Comparison of ENCODE assay signal across 8 cellular contexts in genomic region chr11:75802913-75803820, GRCh38. TPM values are rescaled to one million over a fixed set of nuclear protein-coding genes. Genes with fewer than 3 reads are reported as not detected.
A peak's percentile ranks its signal among the peaks of the same experiment; 100 is the strongest.
DNase-seq lines count a peak whose midpoint lies in the region; ATAC-seq and TF ChIP-seq lines count a peak whose summit lies in the region.
"Had no signal": no experiment of that assay in that cellular context is flagged by ENCODE, and none has a peak within 500 bp of the region (broad histone marks: within the 10 kb centered on the region; RNA-seq: fewer than 3 reads in every experiment).

No MANE protein-coding gene starts in this region.

- H3K27ac ChIP-seq in colonic mucosa (no peak overlapping the region), liver (ENCODE audit: low read depth in 1 of 2, low read length in 2 of 2) (no peak overlapping the region)

- no peak overlapping the region for H3K9ac ChIP-seq in colonic mucosa (ENCODE audit: low read depth in 2 of 2, low read length in 2 of 2)
- no peak overlapping the region for H3K9ac ChIP-seq in liver (ENCODE audit: low read depth in 1 of 2, low read length in 2 of 2)

- H3K9me3 ChIP-seq in colonic mucosa (no peaks in the 10 kb centered on the region), liver (ENCODE audit: control insufficient read depth in 4 of 4, low read length in 3 of 4) (no peaks in the 10 kb centered on the region)

- H3K27me3 ChIP-seq in colonic mucosa = no peaks in the 10 kb centered on the region
- no peaks in the 10 kb centered on the region for H3K27me3 ChIP-seq in liver (ENCODE audit: control insufficient read depth in 4 of 4, insufficient read depth in 4 of 4, low read length in 3 of 4)

- 53% methylated on average over 10 of the region's 10 CpGs for WGBS in liver

- DNase-seq in NCI-H510A (lab: John Stamatoyannopoulos, UW) (peak; percentile 6), colonic mucosa (peak; percentile 86)
- DNase-seq in activated CD4-positive, alpha-beta T cell treated with anti-CD3 and anti-CD28 coated beads for 48 hours = peak; percentile 80
- DNase-seq in stimulated activated CD4-positive, alpha-beta T cell treated with anti-CD3 and anti-CD28 coated beads, TNF-alpha, amount 100 ng/mL, for 4 hours (ENCODE audit: low read depth in 3 of 3) = peak; percentile 26 to 48 (median 44)

- peak; percentile 95 to 98 for TF ChIP-seq RAD21 in liver (IDR thresholded peaks at IDR 0.05)

- TF ChIP-seq CTCF in GM12875 (IDR thresholded peaks at IDR 0.05; ENCODE audit: borderline replicate concordance, insufficient read depth, low read depth, low read length) (peak; percentile 89), colonic mucosa (IDR thresholded peaks at IDR 0.05) (peak; percentile 82), liver (IDR thresholded peaks at IDR 0.05; ENCODE audit: low read depth, low read length, missing input control) (peak; percentile 84)

- H3K4me1 ChIP-seq in colonic mucosa (no peaks in the 10 kb centered on the region), liver (ENCODE audit: control insufficient read depth in 4 of 4, insufficient read depth in 4 of 4, low read length in 3 of 4) (peaks cover 0 to 3% (median 0%) of the 10 kb centered on the region in 4 donors)

- H3K4me3 ChIP-seq in GM12875 (ENCODE audit: low read depth, low read length) (no peak overlapping the region), colonic mucosa (no peak overlapping the region), liver (ENCODE audit: low read depth in 1 of 3, low read length in 3 of 3) (no peak overlapping the region)
- H3K4me3 ChIP-seq: skin epidermis had no signal

- intact Hi-C loops in colonic mucosa (cut with DNase I) = loop anchor here (2.0 kb wide), 1 partner anchor 66 kb away; no protein-coding TSS in a partner anchor

- ATAC-seq in HG02884 (IDR thresholded peaks at IDR 0.05; ENCODE audit: unreplicated experiment) = peak; percentile 63

- no peaks in the 10 kb centered on the region for H3K36me3 ChIP-seq in colonic mucosa
- H3K36me3 ChIP-seq in liver (ENCODE audit: control insufficient read depth in 4 of 4, insufficient read depth in 3 of 4, low read depth in 1 of 4, low read length in 3 of 4) = peaks cover under 1 to 30% (median 11%) of the 10 kb centered on the region in 4 donors

TF ChIP-seq in liver, 16 proteins besides CTCF, POLR2A, EP300 and RAD21:
- TF ChIP-seq MAX (IDR thresholded peaks at IDR 0.05) (no peak), FOXA2 (IDR thresholded peaks at IDR 0.05) (no peak)

RNA-seq across cellular contexts. Expression of gene UVRAG, which starts 11.8 kb away (rescaled TPM):
- total RNA-seq in colonic mucosa (10 to 100 TPM; 12.8 to 13.7 TPM), liver (10 to 100 TPM; 12.1 to 15.1 TPM)
- 1 to 10 TPM; 4.4 to 7.9 TPM for polyA plus RNA-seq in liver

RNA-seq across cellular contexts. Expression of gene DGAT2, which starts 34.6 kb away (rescaled TPM):
- total RNA-seq in colonic mucosa = 1 to 10 TPM; 3.0 to 5.9 TPM
- 100 to 1,000 TPM in 1 of 2 donors, 10 to 100 TPM in 1; 64.0 to 151 TPM for total RNA-seq in liver
- polyA plus RNA-seq in liver = 100 to 1,000 TPM in 1 of 2 donors, 10 to 100 TPM in 1; 57.2 to 152 TPM

Comparison
In these comparisons a context has a peak if more than half of its experiments do, and no peak if none do; other contexts are left out.
1. DNase-seq: peak in every context shown above with its lines; median percentile 86 in colonic mucosa; 80 in activated CD4-positive, alpha-beta T cell treated with anti-CD3 and anti-CD28 coated beads for 48 hours; 44 in stimulated activated CD4-positive, alpha-beta T cell treated with anti-CD3 and anti-CD28 coated beads, TNF-alpha, amount 100 ng/mL, for 4 hours; 6 in NCI-H510A.
2. RNA of gene DGAT2, which starts 34.6 kb away (total RNA-seq): 64.0 to 151 TPM in liver; 3.0 to 5.9 TPM in colonic mucosa; every median in the first group is over 4 times any median in the second.
3. Peak in every context shown above with its lines, with median percentiles within 50 percentile points of each other: CTCF ChIP-seq.